Comparison of ENCODE assay signal across 6 cellular contexts in genomic region chr14:94926176-94926575, GRCh38.
"Had no signal": no experiment of that assay in that cellular context is flagged by ENCODE, and none has a peak within 500 bp of the region (broad histone marks: within the 10 kb centered on the region; RNA-seq: fewer than 3 reads in every experiment).

No MANE protein-coding gene starts in this region.

- DNase-seq: H7, HFFc6, IMR-90 had no signal

- H3K4me1 Mint-ChIP-seq: GM23338 had no signal

- ATAC-seq: GM23338, K562 had no signal

- H3K4me3 ChIP-seq: GM23338, HAP-1, K562 had no signal

- H3K9me3 Mint-ChIP-seq: GM23338 had no signal

- H3K9me3 ChIP-seq: HAP-1 had no signal

- H3K4me3 Mint-ChIP-seq: GM23338, HFFc6 had no signal

- H3K36me3 ChIP-seq: HAP-1 had no signal

- H3K4me1 ChIP-seq: HAP-1 had no signal

- H3K27ac Mint-ChIP-seq: GM23338, HFFc6 had no signal
